1 cellular context compared by ENCODE assay signal in genomic region chr14:57390037-57390805, GRCh38.
A peak's percentile ranks its signal among the peaks of the same experiment; 100 is the strongest.
TF ChIP-seq lines count a peak whose summit lies in the region.

NAA30 (plus strand) TSS chr14:57390586; CDS start chr14:57390958, 372 bp downstream.

TF ChIP-seq in HepG2, 621 proteins besides CTCF, POLR2A, EP300 and RAD21 (continued from another document and continues in another):
- TF ChIP-seq LBX2 (CRISPR knock-in tag; IDR thresholded peaks at IDR 0.05; ENCODE audit: borderline replicate concordance), result no peak
- 0 out of 2 replicates have a peak, but pooled peaks have one; percentile 8 for TF ChIP-seq ZNF331 (CRISPR knock-in tag; IDR thresholded peaks at IDR 0.05)
- TF ChIP-seq ZNF609 (CRISPR knock-in tag; IDR thresholded peaks at IDR 0.05; ENCODE audit: borderline replicate concordance), result 0 out of 2 replicates have a peak, but pooled peaks have one; percentile 22
- TF ChIP-seq ZNF430 (CRISPR knock-in tag; IDR thresholded peaks at IDR 0.05), result peak; percentile 50
- TF ChIP-seq DPF2 (CRISPR knock-in tag; IDR thresholded peaks at IDR 0.05; ENCODE audit: borderline replicate concordance, low read depth), result no peak
- peak; percentile 58; the same call in 1 of the 3 replicates for TF ChIP-seq MXI1 (IDR thresholded peaks at IDR 0.05; ENCODE audit: borderline replicate concordance, low read depth, low read length)
- TF ChIP-seq ELF3 (CRISPR knock-in tag; IDR thresholded peaks at IDR 0.05), result peak; percentile 41
- TF ChIP-seq HIC2 (CRISPR knock-in tag; IDR thresholded peaks at IDR 0.05; ENCODE audit: low read depth), result no peak
- TF ChIP-seq MIER2 (CRISPR knock-in tag; IDR thresholded peaks at IDR 0.05), result no peak
- peak; percentile 31 for TF ChIP-seq TEAD3 (CRISPR knock-in tag; optimal IDR thresholded peaks at IDR 0.05; ENCODE audit: borderline replicate concordance)
- TF ChIP-seq RARG (CRISPR knock-in tag; IDR thresholded peaks at IDR 0.05; ENCODE audit: low read depth), result no peak
- TF ChIP-seq ZNF792 (CRISPR knock-in tag; IDR thresholded peaks at IDR 0.05), result peak; percentile 27; the same call in 1 of the 2 replicates
- TF ChIP-seq SATB2 (CRISPR knock-in tag; IDR thresholded peaks at IDR 0.05), result no peak
- TF ChIP-seq NR2C2 (CRISPR knock-in tag; IDR thresholded peaks at IDR 0.05; ENCODE audit: borderline replicate concordance), result peak; percentile 92
- TF ChIP-seq ZBTB39 (CRISPR knock-in tag; IDR thresholded peaks at IDR 0.05), result 0 out of 2 replicates have a peak, but pooled peaks have one; percentile 64
- TF ChIP-seq SIN3B (IDR thresholded peaks at IDR 0.05; ENCODE audit: low read length), result no peak
- 0 out of 2 replicates have a peak, but pooled peaks have one; percentile 32 for TF ChIP-seq NFATC3 (CRISPR knock-in tag; IDR thresholded peaks at IDR 0.05)
- TF ChIP-seq HNF1B (CRISPR knock-in tag; IDR thresholded peaks at IDR 0.05), result no peak
- TF ChIP-seq KMT2B (CRISPR knock-in tag; IDR thresholded peaks at IDR 0.05), result peak; percentile 87
- TF ChIP-seq DNMT1 (CRISPR knock-in tag; IDR thresholded peaks at IDR 0.05), result 0 out of 2 replicates have a peak, but pooled peaks have one; percentile 5
- peak; percentile 82 for TF ChIP-seq POLR2AphosphoS5 (IDR thresholded peaks at IDR 0.05; ENCODE audit: low read depth, low read length)
- peak; percentile 45; the same call in 1 of the 2 replicates for TF ChIP-seq KLF11 (CRISPR knock-in tag; IDR thresholded peaks at IDR 0.05)
- TF ChIP-seq ZNF619 (CRISPR knock-in tag; IDR thresholded peaks at IDR 0.05), result peak; percentile 39; the same call in 1 of the 2 replicates
- 0 out of 2 replicates have a peak, but pooled peaks have one; percentile 53 for TF ChIP-seq ZIK1 (CRISPR knock-in tag; IDR thresholded peaks at IDR 0.05; ENCODE audit: borderline replicate concordance, low read depth)
- peak; percentile 41 for TF ChIP-seq POGZ (CRISPR knock-in tag; IDR thresholded peaks at IDR 0.05)
- no peak for TF ChIP-seq ZNF24 (IDR thresholded peaks at IDR 0.05)
- TF ChIP-seq ZNF34 (CRISPR knock-in tag; IDR thresholded peaks at IDR 0.05; ENCODE audit: borderline replicate concordance), result peak; percentile 31; the same call in 1 of the 2 replicates
- no peak for TF ChIP-seq ZNF569 (CRISPR knock-in tag; IDR thresholded peaks at IDR 0.05; ENCODE audit: borderline replicate concordance)
- TF ChIP-seq SMYD3 (CRISPR knock-in tag; IDR thresholded peaks at IDR 0.05), result peak; percentile 75; the same call in 1 of the 2 replicates
- peak; percentile 35; the same call in 1 of the 2 replicates for TF ChIP-seq ZBTB2 (CRISPR knock-in tag; IDR thresholded peaks at IDR 0.05; ENCODE audit: low read depth)
- TF ChIP-seq MAZ (IDR thresholded peaks at IDR 0.05; ENCODE audit: borderline replicate concordance, low read depth, low read length), result peak; percentile 24
- peak; percentile 57; the same call in 1 of the 2 replicates for TF ChIP-seq MAZ (CRISPR knock-in tag; IDR thresholded peaks at IDR 0.05; ENCODE audit: low read depth)
- TF ChIP-seq TIGD3 (CRISPR knock-in tag; IDR thresholded peaks at IDR 0.05; ENCODE audit: borderline replicate concordance), result no peak
- TF ChIP-seq HOXA3 (CRISPR knock-in tag; IDR thresholded peaks at IDR 0.05), result peak; percentile 36; the same call in 1 of the 2 replicates
- peak; percentile 91 for TF ChIP-seq TARDBP (CRISPR knock-in tag; IDR thresholded peaks at IDR 0.05)
- TF ChIP-seq KAT8 (CRISPR knock-in tag; IDR thresholded peaks at IDR 0.05), result peak; percentile 81
- TF ChIP-seq ZNF350 (CRISPR knock-in tag; IDR thresholded peaks at IDR 0.05; ENCODE audit: borderline replicate concordance, low read depth), result peak; percentile 84
- TF ChIP-seq PTBP1 (IDR thresholded peaks at IDR 0.05; ENCODE audit: low read depth, low read length, poor library complexity, severe bottlenecking), result no peak
- no peak for TF ChIP-seq ZNF276 (CRISPR knock-in tag; IDR thresholded peaks at IDR 0.05; ENCODE audit: low read depth)
- peak; percentile 60 for TF ChIP-seq ZGPAT (CRISPR knock-in tag; IDR thresholded peaks at IDR 0.05)
- 0 out of 2 replicates have a peak, but pooled peaks have one; percentile 21 for TF ChIP-seq RARA (CRISPR knock-in tag; IDR thresholded peaks at IDR 0.05)
- no peak for TF ChIP-seq ZNF530 (CRISPR knock-in tag; IDR thresholded peaks at IDR 0.05; ENCODE audit: low read depth)
- TF ChIP-seq GATAD2A (CRISPR knock-in tag; IDR thresholded peaks at IDR 0.05), result 0 out of 2 replicates have a peak, but pooled peaks have one; percentile 9
- peak; percentile 30; the same call in 1 of the 2 replicates for TF ChIP-seq NR2F2 (IDR thresholded peaks at IDR 0.05; ENCODE audit: borderline replicate concordance, low read depth)
- TF ChIP-seq RBFOX2 (IDR thresholded peaks at IDR 0.05; ENCODE audit: low read depth, low read length), result peak; percentile 81
- peak; percentile 51; the same call in 1 of the 2 replicates for TF ChIP-seq IRF2 (CRISPR knock-in tag; IDR thresholded peaks at IDR 0.05)
- no peak for TF ChIP-seq ETV5 (CRISPR knock-in tag; IDR thresholded peaks at IDR 0.05; ENCODE audit: borderline replicate concordance)
- peak; percentile 69 for TF ChIP-seq SPEN (CRISPR knock-in tag; IDR thresholded peaks at IDR 0.05; ENCODE audit: low read depth)
- peak; percentile 12; the same call in 1 of the 2 replicates for TF ChIP-seq ZSCAN25 (CRISPR knock-in tag; IDR thresholded peaks at IDR 0.05)
